8 cellular contexts compared by ENCODE assay signal in genomic region chr20:62938105-62938888, GRCh38. TPM values are rescaled to one million over a fixed set of nuclear protein-coding genes. Genes with fewer than 3 reads are reported as not detected.
DNase-seq lines count a peak whose midpoint lies in the region; ATAC-seq and TF ChIP-seq lines count a peak whose summit lies in the region.

TSS of gene GID8 (plus strand) at chr20:62938147. CDS start at chr20:62941503, 3,356 bp downstream.

- intact Hi-C loops in T-helper 2 cell treated with Interferon-gamma antibody and Interleukin-4, amounts not matched to agents 100 ng/mL and 5 ng/mL, for 36 hours (cut with micrococcal nuclease): loop anchor here (1.0 to 5.0 kb wide), 5 partner anchors 9 to 636 kb away; partner anchors contain the start of gene ADRM1
- intact Hi-C loops in colonic mucosa (cut with DNase I) (no loop called here), left colon (cut with DNase I, micrococcal nuclease) (no loop called here)

- peak; percentile 43 for ATAC-seq in GM19452 (IDR thresholded peaks at IDR 0.05; ENCODE audit: unreplicated experiment)
- peak; percentile 45 for ATAC-seq in HG03460 (IDR thresholded peaks at IDR 0.05; ENCODE audit: unreplicated experiment)
- ATAC-seq in left colon: peak; percentile 45

- H3K27ac ChIP-seq in colonic mucosa: peak within 1 kb of the TSS; percentile 88

- no peaks in the 10 kb centered on the region for H3K27me3 ChIP-seq in colonic mucosa

- H3K9me3 ChIP-seq in colonic mucosa: no peaks in the 10 kb centered on the region

- H3K9ac ChIP-seq in colonic mucosa (ENCODE audit: low read depth in 2 of 2, low read length in 2 of 2): peak within 1 kb of the TSS; percentile 86 to 92

- peaks cover 23% of the 10 kb centered on the region for H3K4me1 ChIP-seq in colonic mucosa

- H3K4me3 ChIP-seq in colonic mucosa: peak within 1 kb of the TSS; percentile 92

- TF ChIP-seq CTCF in colonic mucosa (IDR thresholded peaks at IDR 0.05): no peak

- H3K36me3 ChIP-seq in colonic mucosa: no peaks in the 10 kb centered on the region

- DNase-seq in COLO668 (lab: John Stamatoyannopoulos, UW; ENCODE audit: unreplicated experiment) (peak; percentile 78), colonic mucosa (peak; percentile 54), left colon (peak; percentile 35 to 68), NCI-H1694 treated with DMSO at 0.1 percent for 48 hours (lab: John Stamatoyannopoulos, UW) (no peak)
- peak; percentile 35 to 38 for DNase-seq in stimulated activated CD4-positive, alpha-beta T cell treated with anti-CD3 and anti-CD28 coated beads, Interleukin-4, amount 100 ng/mL, for 48 hours (ENCODE audit: low read depth in 2 of 2)

RNA-seq across cellular contexts. Expression of gene GID8, which starts in this region (rescaled TPM):
- 34.9 and 35.3 TPM in 2 replicates for total RNA-seq in T-helper 2 cell treated with Interferon-gamma antibody and Interleukin-4, amounts not matched to agents 100 ng/mL and 5 ng/mL, for 36 hours
- total RNA-seq in colonic mucosa: 10 to 100 TPM; 37.3 to 40.4 TPM
- total RNA-seq in left colon: 10 to 100 TPM; 30.7 to 37.7 TPM
